In the genomic region with DNA sequence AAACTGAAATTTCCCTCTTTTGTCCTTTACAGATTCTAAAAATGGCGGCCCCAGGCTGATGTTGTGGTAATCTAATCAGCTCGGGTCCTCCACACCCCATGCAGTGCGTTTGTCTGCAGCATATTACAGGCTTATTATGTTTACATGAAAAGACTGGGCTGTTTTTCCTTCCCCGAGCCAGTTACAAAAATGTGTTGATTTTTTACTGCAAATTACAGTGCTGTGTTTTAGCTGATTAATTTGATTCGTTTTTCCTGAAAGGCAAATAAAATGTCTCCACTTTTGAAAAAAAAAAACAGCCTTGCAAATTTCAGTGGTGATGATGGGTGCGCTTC, we compare ENCODE assay signal across 1 cellular context.
A peak's percentile ranks its signal among the peaks of the same experiment; 100 is the strongest.
TF ChIP-seq lines count a peak whose summit lies in the region.

No MANE protein-coding gene starts in this region.

TF ChIP-seq in HepG2, 621 proteins besides CTCF, POLR2A, EP300 and RAD21 (continued from another document):
- TF ChIP-seq, protein P1, sequence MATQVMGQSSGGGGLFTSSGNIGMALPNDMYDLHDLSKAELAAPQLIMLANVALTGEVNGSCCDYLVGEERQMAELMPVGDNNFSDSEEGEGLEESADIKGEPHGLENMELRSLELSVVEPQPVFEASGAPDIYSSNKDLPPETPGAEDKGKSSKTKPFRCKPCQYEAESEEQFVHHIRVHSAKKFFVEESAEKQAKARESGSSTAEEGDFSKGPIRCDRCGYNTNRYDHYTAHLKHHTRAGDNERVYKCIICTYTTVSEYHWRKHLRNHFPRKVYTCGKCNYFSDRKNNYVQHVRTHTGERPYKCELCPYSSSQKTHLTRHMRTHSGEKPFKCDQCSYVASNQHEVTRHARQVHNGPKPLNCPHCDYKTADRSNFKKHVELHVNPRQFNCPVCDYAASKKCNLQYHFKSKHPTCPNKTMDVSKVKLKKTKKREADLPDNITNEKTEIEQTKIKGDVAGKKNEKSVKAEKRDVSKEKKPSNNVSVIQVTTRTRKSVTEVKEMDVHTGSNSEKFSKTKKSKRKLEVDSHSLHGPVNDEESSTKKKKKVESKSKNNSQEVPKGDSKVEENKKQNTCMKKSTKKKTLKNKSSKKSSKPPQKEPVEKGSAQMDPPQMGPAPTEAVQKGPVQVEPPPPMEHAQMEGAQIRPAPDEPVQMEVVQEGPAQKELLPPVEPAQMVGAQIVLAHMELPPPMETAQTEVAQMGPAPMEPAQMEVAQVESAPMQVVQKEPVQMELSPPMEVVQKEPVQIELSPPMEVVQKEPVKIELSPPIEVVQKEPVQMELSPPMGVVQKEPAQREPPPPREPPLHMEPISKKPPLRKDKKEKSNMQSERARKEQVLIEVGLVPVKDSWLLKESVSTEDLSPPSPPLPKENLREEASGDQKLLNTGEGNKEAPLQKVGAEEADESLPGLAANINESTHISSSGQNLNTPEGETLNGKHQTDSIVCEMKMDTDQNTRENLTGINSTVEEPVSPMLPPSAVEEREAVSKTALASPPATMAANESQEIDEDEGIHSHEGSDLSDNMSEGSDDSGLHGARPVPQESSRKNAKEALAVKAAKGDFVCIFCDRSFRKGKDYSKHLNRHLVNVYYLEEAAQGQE (IDR thresholded peaks at IDR 0.05; ENCODE audit: borderline replicate concordance in 1 of 2, low read depth in 1 of 2, low read length in 2 of 2), result 0 out of 4 replicates have a peak, but pooled peaks of 1 of the 2 experiments have one; percentile 24
